In the genomic region with DNA sequence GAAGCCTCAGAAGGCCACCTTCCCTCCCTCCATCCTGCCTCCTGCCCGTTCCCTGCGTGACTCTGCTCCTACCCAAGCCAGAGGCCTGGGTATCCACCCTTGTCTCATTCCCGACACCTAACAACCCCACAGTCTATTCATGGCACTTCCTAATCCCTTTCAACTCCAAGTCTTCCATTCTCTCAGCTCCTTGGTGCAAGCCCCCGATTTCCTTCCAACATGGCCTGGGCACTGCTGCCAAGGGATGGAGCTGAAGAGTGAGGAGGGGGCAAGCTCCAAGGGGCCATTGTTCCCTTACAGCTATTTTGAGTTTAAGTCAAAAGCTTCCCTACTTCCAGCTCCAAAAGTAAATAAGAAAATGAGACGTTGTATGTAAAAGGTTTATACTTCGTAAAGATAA, we compare ENCODE assay signal across 4 cellular contexts.
"Had no signal": no experiment of that assay in that cellular context is flagged by ENCODE, and none has a peak within 500 bp of the region (broad histone marks: within the 10 kb centered on the region; RNA-seq: fewer than 3 reads in every experiment).

No MANE protein-coding gene starts in this region.

- H2AFZ ChIP-seq: GM23338 had no signal

- DNase-seq: HCEC 1CT, IMR-90 had no signal

- H3K4me3 ChIP-seq: GM23338, K562 had no signal

- H3K4me2 ChIP-seq: GM23338 had no signal
